25 cellular contexts compared by ENCODE assay signal in genomic region chr2:240298316-240298790, GRCh38.
"Had no signal": no experiment of that assay in that cellular context is flagged by ENCODE, and none has a peak within 500 bp of the region (broad histone marks: within the 10 kb centered on the region; RNA-seq: fewer than 3 reads in every experiment).

No MANE protein-coding gene starts in this region.

- H3K27me3 ChIP-seq: gastrocnemius medialis, neural progenitor cell, right atrium auricular region, transverse colon, vagina had no signal

- H3K4me1 ChIP-seq: prostate gland, suprapubic skin, transverse colon, vagina had no signal

- H3K9me3 Mint-ChIP-seq: memory B cell; mesothelial cell of epicardium; nephron; stimulated activated naive CD8-positive, alpha-beta T cell treated with anti-CD3 and anti-CD28 coated beads, Interleukin-15, amount 100 ng/mL, for 72 hours had no signal

- H3K9me3 ChIP-seq: gastrocnemius medialis, prostate gland, right atrium auricular region, suprapubic skin, transverse colon, vagina had no signal

- H3K4me3 Mint-ChIP-seq: memory B cell; mesothelial cell of epicardium; naive thymus-derived CD4-positive, alpha-beta T cell; nephron; neural progenitor cell; stimulated activated naive CD8-positive, alpha-beta T cell treated with anti-CD3 and anti-CD28 coated beads, Interleukin-15, amount 100 ng/mL, for 72 hours had no signal

- H3K36me3 ChIP-seq: gastrocnemius medialis, neural progenitor cell, prostate gland, right atrium auricular region, suprapubic skin, transverse colon, vagina had no signal

- H3K27ac ChIP-seq: gastrocnemius medialis, neural progenitor cell, prostate gland, right atrium auricular region, suprapubic skin, transverse colon, vagina had no signal

- FAIRE-seq: keratinocyte had no signal

- H3K4me1 Mint-ChIP-seq: memory B cell; naive thymus-derived CD4-positive, alpha-beta T cell; stimulated activated naive CD8-positive, alpha-beta T cell treated with anti-CD3 and anti-CD28 coated beads, Interleukin-15, amount 100 ng/mL, for 72 hours had no signal

- H3K27ac Mint-ChIP-seq: memory B cell; mesothelial cell of epicardium; naive thymus-derived CD4-positive, alpha-beta T cell; neural progenitor cell; stimulated activated naive CD8-positive, alpha-beta T cell treated with anti-CD3 and anti-CD28 coated beads, Interleukin-15, amount 100 ng/mL, for 72 hours had no signal

- H3K4me3 ChIP-seq: gastrocnemius medialis, lung, neural progenitor cell, prostate gland, right atrium auricular region, smooth muscle cell, suprapubic skin, transverse colon, vagina had no signal

- H3K36me3 Mint-ChIP-seq: memory B cell; mesothelial cell of epicardium; naive thymus-derived CD4-positive, alpha-beta T cell; neural progenitor cell had no signal

- ATAC-seq: gastrocnemius medialis; left lobe of liver; naive thymus-derived CD4-positive, alpha-beta T cell; sciatic nerve; stimulated activated naive CD8-positive, alpha-beta T cell treated with anti-CD3 and anti-CD28 coated beads, Interleukin-15, amount 100 ng/mL, for 72 hours had no signal

- DNase-seq: cortex of kidney; effector CD4-positive, alpha-beta T cell; foreskin fibroblast; gastrocnemius medialis; naive thymus-derived CD4-positive, alpha-beta T cell; stimulated activated CD4-positive, alpha-beta T cell treated with anti-CD3 and anti-CD28 coated beads, Interleukin-12 subunit alpha, Interleukin-12 subunit beta, amount 100 ng/mL, for 4 hours; stimulated activated CD4-positive, alpha-beta T cell treated with anti-CD3 and anti-CD28 coated beads, Interleukin-1b, Interleukin-23, amount 100 ng/mL, for 48 hours; stimulated activated CD4-positive, alpha-beta T cell treated with anti-CD3 and anti-CD28 coated beads, Interleukin-4, amount 100 ng/mL, for 1 hour; stimulated activated CD8-positive, alpha-beta memory T cell treated with anti-CD3 and anti-CD28 coated beads, Interleukin-4, amount 100 ng/mL, for 48 hours; stimulated activated naive CD4-positive, alpha-beta T cell; stimulated activated naive CD8-positive, alpha-beta T cell treated with anti-CD3 and anti-CD28 coated beads, Interleukin-15, amount 100 ng/mL, for 72 hours; transverse colon had no signal
